In genomic region chr3:184156522-184156955, GRCh38 we compare ENCODE assay signal across 8 cellular contexts. TPM values are rescaled to one million over a fixed set of nuclear protein-coding genes. Genes with fewer than 3 reads are reported as not detected.
A peak's percentile ranks its signal among the peaks of the same experiment; 100 is the strongest.
DNase-seq lines count a peak whose midpoint lies in the region; ATAC-seq and TF ChIP-seq lines count a peak whose summit lies in the region.

No MANE protein-coding gene starts in this region.

- peak overlapping the region; percentile 93 for H3K4me3 Mint-ChIP-seq in activated T-cell treated with anti-CD3 and anti-CD28 coated beads, Interleukin-2, amount 50 U/mL, for 24 hours
- peak overlapping the region; percentile 93 to 97 for H3K4me3 Mint-ChIP-seq in effector memory CD8-positive, alpha-beta T cell

- H3K9me3 Mint-ChIP-seq in activated T-cell treated with anti-CD3 and anti-CD28 coated beads, Interleukin-2, amount 50 U/mL, for 24 hours = no peaks in the 10 kb centered on the region
- no peaks in the 10 kb centered on the region for H3K9me3 Mint-ChIP-seq in effector memory CD8-positive, alpha-beta T cell

- peaks cover 17 to 24% of the 10 kb centered on the region in 2 donors for H3K4me1 ChIP-seq in lung (ENCODE audit: control insufficient read depth in 2 of 2, insufficient read depth in 2 of 2, low read length in 2 of 2)
- H3K4me1 ChIP-seq in thyroid gland = peaks cover 29 to 45% of the 10 kb centered on the region in 2 donors

- H3K9me3 ChIP-seq in lung (ENCODE audit: control insufficient read depth in 2 of 2, insufficient read depth in 1 of 2, low read length in 1 of 2) (no peaks in the 10 kb centered on the region), thyroid gland (no peaks in the 10 kb centered on the region)

- TF ChIP-seq POLR2A in thyroid gland (IDR thresholded peaks at IDR 0.05) = no peak

- peaks cover 14% of the 10 kb centered on the region for H3K36me3 Mint-ChIP-seq in activated T-cell treated with anti-CD3 and anti-CD28 coated beads, Interleukin-2, amount 50 U/mL, for 24 hours (ENCODE audit: low read depth)
- H3K36me3 Mint-ChIP-seq in effector memory CD8-positive, alpha-beta T cell (ENCODE audit: insufficient read depth) = peaks cover 8% of the 10 kb centered on the region

- intact Hi-C loops in thyroid gland (cut with DNase I) = loop anchor here (10.0 kb wide), 1 partner anchor 142 kb away; the partner anchor contains the start of gene ABCC5

- no peaks in the 10 kb centered on the region for H3K27me3 ChIP-seq in lung (ENCODE audit: control insufficient read depth, insufficient read depth)
- no peaks in the 10 kb centered on the region for H3K27me3 ChIP-seq in thyroid gland

- H3K27ac Mint-ChIP-seq in activated T-cell treated with anti-CD3 and anti-CD28 coated beads, Interleukin-2, amount 50 U/mL, for 24 hours = peak overlapping the region; percentile 91
- H3K27ac Mint-ChIP-seq in effector memory CD8-positive, alpha-beta T cell = peak overlapping the region; percentile 30 to 88

- H3K4me3 ChIP-seq in lung = peak overlapping the region; percentile 70
- H3K4me3 ChIP-seq in thyroid gland (replicated peaks in 1 of 3) = peak overlapping the region; percentile 90 to 98 (median 94)

- peak overlapping the region; percentile 76 to 88 for H3K27ac ChIP-seq in lung (ENCODE audit: low read depth in 1 of 2, low read length in 1 of 2)
- peak overlapping the region; percentile 78 to 89 (median 85) for H3K27ac ChIP-seq in thyroid gland

- DNase-seq in activated T-cell treated with anti-CD3 and anti-CD28 coated beads, Interleukin-2, amount 50 U/mL, for 24 hours = no peak
- no peak for DNase-seq in activated T-cell treated with anti-CD3 and anti-CD28 coated beads, Interleukin-2, amount 50 U/mL, for 48 hours
- peak; percentile 60 for DNase-seq in RPMI7951 (ENCODE audit: low read depth)
- no peak for DNase-seq in effector memory CD8-positive, alpha-beta T cell
- DNase-seq in lung (ENCODE audit: low spot score) = no peak
- DNase-seq in thyroid gland = peak; percentile 71 to 77
- DNase-seq in OCI-M2 (lab: John Stamatoyannopoulos, UW; ENCODE audit: unreplicated experiment) = no peak

- ATAC-seq in effector memory CD8-positive, alpha-beta T cell (replicated peaks) = no peak
- no peak for ATAC-seq in lung (ENCODE audit: insufficient read depth, low FRiP score)
- ATAC-seq in HG03378 (IDR thresholded peaks at IDR 0.05; ENCODE audit: unreplicated experiment) = no peak

- H3K4me1 Mint-ChIP-seq in activated T-cell treated with anti-CD3 and anti-CD28 coated beads, Interleukin-2, amount 50 U/mL, for 24 hours (ENCODE audit: low read depth) = peaks cover 30% of the 10 kb centered on the region
- H3K4me1 Mint-ChIP-seq in effector memory CD8-positive, alpha-beta T cell (ENCODE audit: low read depth in 2 of 2) = peaks cover 27 to 38% of the 10 kb centered on the region in 2 donors

- no peaks in the 10 kb centered on the region for H3K27me3 Mint-ChIP-seq in activated T-cell treated with anti-CD3 and anti-CD28 coated beads, Interleukin-2, amount 50 U/mL, for 24 hours
- H3K27me3 Mint-ChIP-seq in effector memory CD8-positive, alpha-beta T cell = no peaks in the 10 kb centered on the region

- no peak for TF ChIP-seq CTCF in lung (IDR thresholded peaks at IDR 0.05; ENCODE audit: control extremely low read depth, extremely low read depth)
- TF ChIP-seq CTCF in thyroid gland (IDR thresholded peaks at IDR 0.05) = no peak

- H3K36me3 ChIP-seq in lung (ENCODE audit: control insufficient read depth in 2 of 2, insufficient read depth in 2 of 2, low read length in 2 of 2) (no peaks in the 10 kb centered on the region), thyroid gland (no peaks in the 10 kb centered on the region)

- WGBS in lung, 2 donors = 5 to 6% methylated on average over 6 of the region's 6 CpGs
- 0 to 17% methylated on average over 1 of the region's 6 CpGs for WGBS in thyroid gland, 2 donors

RNA-seq across cellular contexts. Expression of gene DVL3, which starts 1.4 kb away (rescaled TPM):
- 21.9 and 27.8 TPM in 2 replicates for total RNA-seq in RPMI7951 (2014; rRNA removed; shearing (Covaris generic))
- total RNA-seq in lung = 10 to 100 TPM; 51.8 to 73.5 TPM
- polyA plus RNA-seq in lung = 10 to 100 TPM; 37.8 to 39.9 TPM
- 100 to 1,000 TPM in 1 of 4 donors, 10 to 100 TPM in 3; 48.2 to 137 (median 65.3) TPM for total RNA-seq in thyroid gland

RNA-seq across cellular contexts. Expression of gene AP2M1, which starts 18.1 kb away (rescaled TPM):
- 699 and 754 TPM in 2 replicates for total RNA-seq in RPMI7951 (2014; rRNA removed; shearing (Covaris generic))
- total RNA-seq in lung (100 to 1,000 TPM; 173 to 333 TPM), thyroid gland (100 to 1,000 TPM; 180 to 302 (median 212) TPM)
- 100 to 1,000 TPM; 153 to 329 TPM for polyA plus RNA-seq in lung

RNA-seq across cellular contexts. Expression of gene EIF2B5, which starts 21.4 kb away (rescaled TPM):
- 42.1 and 52.0 TPM in 2 replicates for total RNA-seq in RPMI7951 (2014; rRNA removed; shearing (Covaris generic))
- total RNA-seq in lung (10 to 100 TPM; 32.5 to 36.0 TPM), thyroid gland (10 to 100 TPM; 27.9 to 46.5 (median 42.2) TPM)
- 10 to 100 TPM; 39.7 to 43.2 TPM for polyA plus RNA-seq in lung

RNA-seq across cellular contexts. Expression of gene ABCF3, which starts 29.5 kb away (rescaled TPM):
- 27.2 and 33.4 TPM in 2 replicates for total RNA-seq in RPMI7951 (2014; rRNA removed; shearing (Covaris generic))
- 10 to 100 TPM; 44.7 to 81.8 TPM for total RNA-seq in lung
- 10 to 100 TPM; 47.5 to 51.4 TPM for polyA plus RNA-seq in lung
- total RNA-seq in thyroid gland = 10 to 100 TPM; 51.1 to 83.4 (median 72.6) TPM

RNA-seq across cellular contexts. Expression of gene HTR3E, which starts 59.7 kb away (rescaled TPM):
- not detected in 2 replicates for total RNA-seq in RPMI7951 (2014; rRNA removed; shearing (Covaris generic))
- not detected for total RNA-seq in lung
- polyA plus RNA-seq in lung = not detected
- total RNA-seq in thyroid gland = not detected

Comparison
In these comparisons a context has a peak if more than half of its experiments do, and no peak if none do; other contexts are left out.
1. DNase-seq: peak in RPMI7951 (single experiment) and thyroid gland (2 of 2); none in activated T-cell treated with anti-CD3 and anti-CD28 coated beads, Interleukin-2, amount 50 U/mL, for 24 hours (single experiment), activated T-cell treated with anti-CD3 and anti-CD28 coated beads, Interleukin-2, amount 50 U/mL, for 48 hours (0 of 2), effector memory CD8-positive, alpha-beta T cell (0 of 3), lung (single experiment) and OCI-M2 (single experiment).